In the genomic region with DNA sequence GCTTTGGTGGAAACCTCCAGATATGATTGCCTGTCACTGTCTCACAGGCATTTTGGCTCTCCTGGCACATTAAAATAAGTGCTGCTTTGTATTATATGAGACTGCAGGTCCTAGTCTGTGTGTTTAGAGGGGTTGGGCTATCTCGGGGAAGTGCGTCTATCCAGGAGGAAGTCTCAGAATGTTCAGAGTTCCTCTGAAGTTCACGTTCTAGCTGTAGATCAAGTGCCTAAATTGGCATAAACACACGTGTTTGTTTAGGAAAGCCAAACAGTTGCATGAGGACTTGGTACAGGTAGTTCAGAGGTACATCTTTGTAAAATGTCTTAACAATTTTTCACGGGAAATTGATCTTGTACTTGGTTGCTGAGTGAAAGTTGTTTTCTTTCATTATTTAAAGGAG, we compare ENCODE assay signal across 21 cellular contexts. TPM values are rescaled to one million over a fixed set of nuclear protein-coding genes. Genes with fewer than 3 reads are reported as not detected.
DNase-seq lines count a peak whose midpoint lies in the region; ATAC-seq and TF ChIP-seq lines count a peak whose summit lies in the region.
"Had no signal": no experiment of that assay in that cellular context is flagged by ENCODE, and none has a peak within 500 bp of the region (broad histone marks: within the 10 kb centered on the region; RNA-seq: fewer than 3 reads in every experiment).

No MANE protein-coding gene starts in this region.

- H3K4me3 Mint-ChIP-seq in activated CD4-positive, alpha-beta T cell treated with anti-CD3 and anti-CD28 coated beads, Interleukin-2, amount 10 ng/mL, durations not matched to agents 24 days and 14 days, result no peak overlapping the region
- no peak overlapping the region for H3K4me3 Mint-ChIP-seq in stimulated activated naive CD8-positive, alpha-beta T cell treated with anti-CD3 and anti-CD28 coated beads, Interleukin-15, Interleukin-2, amounts not matched to agents 100 ng/mL and 50 ng/mL, for 24 hours
- H3K4me3 Mint-ChIP-seq in stimulated activated naive CD8-positive, alpha-beta T cell treated with anti-CD3 and anti-CD28 coated beads, Interleukin-15, amount 100 ng/mL, for 72 hours, result no peak overlapping the region
- H3K4me3 Mint-ChIP-seq in stimulated activated memory B cell treated with anti-CD40 and anti-IgM and Interleukin-4, amounts not matched to agents 10 μg/mL and 1 μg/mL and 100 μg/mL, for 72 hours, result no peak overlapping the region
- H3K4me3 Mint-ChIP-seq: HFFc6 had no signal

- peaks cover 74% of the 10 kb centered on the region for H3K36me3 Mint-ChIP-seq in activated CD4-positive, alpha-beta T cell treated with anti-CD3 and anti-CD28 coated beads, Interleukin-2, amount 10 ng/mL, durations not matched to agents 24 days and 14 days (ENCODE audit: low read depth)
- peaks cover 84% of the 10 kb centered on the region for H3K36me3 Mint-ChIP-seq in stimulated activated naive CD8-positive, alpha-beta T cell treated with anti-CD3 and anti-CD28 coated beads, Interleukin-15, Interleukin-2, amounts not matched to agents 100 ng/mL and 50 ng/mL, for 24 hours (ENCODE audit: low read depth)
- peaks cover 87% of the 10 kb centered on the region for H3K36me3 Mint-ChIP-seq in stimulated activated memory B cell treated with anti-CD40 and anti-IgM and Interleukin-4, amounts not matched to agents 10 μg/mL and 1 μg/mL and 100 μg/mL, for 72 hours

- H3K4me1 ChIP-seq in right lobe of liver (peaks cover 0 to 39% (median 14%) of the 10 kb centered on the region in 4 donors), transverse colon (peaks cover 6 to 23% (median 18%) of the 10 kb centered on the region in 4 donors), right atrium auricular region (no peaks in the 10 kb centered on the region)

- TF ChIP-seq POLR2A in right lobe of liver (IDR thresholded peaks at IDR 0.05), result no peak
- no peak for TF ChIP-seq POLR2A in transverse colon (IDR thresholded peaks at IDR 0.05)

- H3K4me3 ChIP-seq in right lobe of liver (no peak overlapping the region), transverse colon (no peak overlapping the region), right atrium auricular region (no peak overlapping the region)
- H3K4me3 ChIP-seq: BLaER1 treated with 17β-estradiol and CSF1 and Interleukin-3, amounts not matched to agents 10 nM and 100 nM; MG63 had no signal

- ATAC-seq in stimulated activated naive CD8-positive, alpha-beta T cell treated with anti-CD3 and anti-CD28 coated beads, Interleukin-15, amount 100 ng/mL, for 72 hours, result no peak
- peak; percentile 27 to 73 (median 71) for ATAC-seq in right lobe of liver
- ATAC-seq in stimulated activated memory B cell treated with anti-CD40 and anti-IgM and Interleukin-4, amounts not matched to agents 10 μg/mL and 1 μg/mL and 100 μg/mL, for 72 hours, result no peak

- WGBS in right lobe of liver (ENCODE audit: insufficient coverage, low coverage, low lambda C conversion rate, missing lambda C conversion rate), result 36% methylated on average over 5 of the region's 5 CpGs
- WGBS in transverse colon (ENCODE audit: low coverage in 1 of 2), 2 donors, result 59 to 80% methylated on average over 1 to 5 of the region's 5 CpGs

- H3K9me3 ChIP-seq in right lobe of liver (no peaks in the 10 kb centered on the region), transverse colon (no peaks in the 10 kb centered on the region), right atrium auricular region (no peaks in the 10 kb centered on the region)
- H3K9me3 ChIP-seq: MG63 had no signal

- no peak for TF ChIP-seq EP300 in transverse colon (IDR thresholded peaks at IDR 0.05; ENCODE audit: low read depth)

- H3K27me3 ChIP-seq in right lobe of liver (no peaks in the 10 kb centered on the region), transverse colon (no peaks in the 10 kb centered on the region), right atrium auricular region (no peaks in the 10 kb centered on the region)
- H3K27me3 ChIP-seq: BLaER1 treated with 17β-estradiol and CSF1 and Interleukin-3, amounts not matched to agents 10 nM and 100 nM; MG63 had no signal

- in situ Hi-C loops in transverse colon (cut with MboI; ENCODE audit: low pct_ligation_motif_present in 1 of 4, low pct_unique_long_range_greater_than_20kb in 1 of 4, low sequenced_read_pairs in 3 of 4), result loop anchor here in 1 of 4 donors (10.0 kb wide), 1 partner anchor 370 kb away; no protein-coding TSS in a partner anchor

- intact Hi-C loops in activated CD4-positive, alpha-beta T cell treated with anti-CD3 and anti-CD28 coated beads, Interleukin-2, amount 10 ng/mL, durations not matched to agents 24 days and 14 days (cut with micrococcal nuclease), result no loop called here
- intact Hi-C loops in right lobe of liver (cut with DNase I) (no loop called here), transverse colon (cut with DNase I; ENCODE audit: low total_unique reads) (loop anchor here (5.0 kb wide), 1 partner anchor 372 kb away; no protein-coding TSS in a partner anchor)

- H3K4me1 Mint-ChIP-seq in activated CD4-positive, alpha-beta T cell treated with anti-CD3 and anti-CD28 coated beads, Interleukin-2, amount 10 ng/mL, durations not matched to agents 24 days and 14 days, result peaks cover 7% of the 10 kb centered on the region
- H3K4me1 Mint-ChIP-seq in stimulated activated naive CD8-positive, alpha-beta T cell treated with anti-CD3 and anti-CD28 coated beads, Interleukin-15, Interleukin-2, amounts not matched to agents 100 ng/mL and 50 ng/mL, for 24 hours (ENCODE audit: low read depth), result peaks cover 30% of the 10 kb centered on the region
- peaks cover 39% of the 10 kb centered on the region for H3K4me1 Mint-ChIP-seq in stimulated activated naive CD8-positive, alpha-beta T cell treated with anti-CD3 and anti-CD28 coated beads, Interleukin-15, amount 100 ng/mL, for 72 hours
- no peaks in the 10 kb centered on the region for H3K4me1 Mint-ChIP-seq in stimulated activated memory B cell treated with anti-CD40 and anti-IgM and Interleukin-4, amounts not matched to agents 10 μg/mL and 1 μg/mL and 100 μg/mL, for 72 hours

- no peak for DNase-seq in activated CD4-positive, alpha-beta T cell treated with anti-CD3 and anti-CD28 coated beads, Interleukin-2, amount 10 ng/mL, durations not matched to agents 24 days and 14 days
- no peak for DNase-seq in activated CD4-positive, alpha-beta T cell treated with anti-CD3 and anti-CD28 coated beads, Interleukin-2, amount 50 U/mL, for 1 hour
- DNase-seq in stimulated activated naive CD8-positive, alpha-beta T cell treated with anti-CD3 and anti-CD28 coated beads, Interleukin-15, amount 100 ng/mL, for 72 hours, result no peak
- DNase-seq in right lobe of liver (no peak), transverse colon (no peak), right atrium auricular region (ENCODE audit: low spot score) (no peak)
- DNase-seq: 8988T; COR-L47; DMS153; HFFc6; MG63; NCI-H1092 treated with DMSO at 0.1 percent for 48 hours; NCI-H1694; NCI-H345; NCI-H69; NK-92 treated with Interleukin-12 subunit alpha and Interleukin-12 subunit beta, amount 100 ng/mL, for 24 hours had no signal

- peak overlapping the region; percentile 35 for H3K27ac Mint-ChIP-seq in activated CD4-positive, alpha-beta T cell treated with anti-CD3 and anti-CD28 coated beads, Interleukin-2, amount 10 ng/mL, durations not matched to agents 24 days and 14 days
- peak overlapping the region; percentile 43 for H3K27ac Mint-ChIP-seq in stimulated activated naive CD8-positive, alpha-beta T cell treated with anti-CD3 and anti-CD28 coated beads, Interleukin-15, Interleukin-2, amounts not matched to agents 100 ng/mL and 50 ng/mL, for 24 hours
- H3K27ac Mint-ChIP-seq in stimulated activated naive CD8-positive, alpha-beta T cell treated with anti-CD3 and anti-CD28 coated beads, Interleukin-15, amount 100 ng/mL, for 72 hours, result peak overlapping the region in 1 of 2 donors; percentile 36
- H3K27ac Mint-ChIP-seq in stimulated activated memory B cell treated with anti-CD40 and anti-IgM and Interleukin-4, amounts not matched to agents 10 μg/mL and 1 μg/mL and 100 μg/mL, for 72 hours, result no peak overlapping the region
- H3K27ac Mint-ChIP-seq: HFFc6 had no signal

- TF ChIP-seq CTCF in right lobe of liver (IDR thresholded peaks at IDR 0.05) (no peak), transverse colon (IDR thresholded peaks at IDR 0.05) (no peak), right atrium auricular region (IDR thresholded peaks at IDR 0.05) (no peak)

- H3K9me3 Mint-ChIP-seq in activated CD4-positive, alpha-beta T cell treated with anti-CD3 and anti-CD28 coated beads, Interleukin-2, amount 10 ng/mL, durations not matched to agents 24 days and 14 days, result no peaks in the 10 kb centered on the region
- no peaks in the 10 kb centered on the region for H3K9me3 Mint-ChIP-seq in stimulated activated naive CD8-positive, alpha-beta T cell treated with anti-CD3 and anti-CD28 coated beads, Interleukin-15, Interleukin-2, amounts not matched to agents 100 ng/mL and 50 ng/mL, for 24 hours
- no peaks in the 10 kb centered on the region for H3K9me3 Mint-ChIP-seq in stimulated activated naive CD8-positive, alpha-beta T cell treated with anti-CD3 and anti-CD28 coated beads, Interleukin-15, amount 100 ng/mL, for 72 hours
- H3K9me3 Mint-ChIP-seq in stimulated activated memory B cell treated with anti-CD40 and anti-IgM and Interleukin-4, amounts not matched to agents 10 μg/mL and 1 μg/mL and 100 μg/mL, for 72 hours, result no peaks in the 10 kb centered on the region
- H3K9me3 Mint-ChIP-seq: HFFc6 had no signal

- H3K27ac ChIP-seq in right lobe of liver (peak overlapping the region; percentile 28 to 85 (median 37)), transverse colon (peak overlapping the region; percentile 37 to 67 (median 51)), right atrium auricular region (no peak overlapping the region)
- H3K27ac ChIP-seq: BLaER1 treated with 17β-estradiol and CSF1 and Interleukin-3, amounts not matched to agents 10 nM and 100 nM; KMS-11 had no signal

- no peaks in the 10 kb centered on the region for H3K27me3 Mint-ChIP-seq in activated CD4-positive, alpha-beta T cell treated with anti-CD3 and anti-CD28 coated beads, Interleukin-2, amount 10 ng/mL, durations not matched to agents 24 days and 14 days
- H3K27me3 Mint-ChIP-seq in stimulated activated naive CD8-positive, alpha-beta T cell treated with anti-CD3 and anti-CD28 coated beads, Interleukin-15, Interleukin-2, amounts not matched to agents 100 ng/mL and 50 ng/mL, for 24 hours, result no peaks in the 10 kb centered on the region
- no peaks in the 10 kb centered on the region for H3K27me3 Mint-ChIP-seq in stimulated activated naive CD8-positive, alpha-beta T cell treated with anti-CD3 and anti-CD28 coated beads, Interleukin-15, amount 100 ng/mL, for 72 hours
- no peaks in the 10 kb centered on the region for H3K27me3 Mint-ChIP-seq in stimulated activated memory B cell treated with anti-CD40 and anti-IgM and Interleukin-4, amounts not matched to agents 10 μg/mL and 1 μg/mL and 100 μg/mL, for 72 hours

- H3K36me3 ChIP-seq in right lobe of liver (peaks cover 8 to 63% (median 30%) of the 10 kb centered on the region in 4 donors), transverse colon (peaks cover 0 to 49% (median 20%) of the 10 kb centered on the region in 4 donors), right atrium auricular region (peaks cover 70% of the 10 kb centered on the region)

RNA-seq across cellular contexts. Expression of a gene that starts 36.4 kb away (rescaled TPM):
- total RNA-seq in activated CD4-positive, alpha-beta T cell treated with anti-CD3 and anti-CD28 coated beads, Interleukin-2, amount 10 ng/mL, durations not matched to agents 24 days and 14 days, result 2.2 and 3.1 TPM in 2 replicates
- total RNA-seq in right lobe of liver (1,000 to 10,000 TPM in 3 of 6 experiments, 100 to 1,000 TPM in 3; 190 to 1,656 (median 769) TPM), transverse colon (1 to 10 TPM in 1 of 4 donors, under 1 TPM in 2, not detected in 1; 0.40 to 1.7 (median 0.55) TPM), right atrium auricular region (not detected)
- total RNA-seq: H4 had no signal

Comparison
In these comparisons a context has a peak if more than half of its experiments do, and no peak if none do; other contexts are left out.
1. ATAC-seq: peak in right lobe of liver (4 of 4); none in stimulated activated naive CD8-positive, alpha-beta T cell treated with anti-CD3 and anti-CD28 coated beads, Interleukin-15, amount 100 ng/mL, for 72 hours (single experiment) and stimulated activated memory B cell treated with anti-CD40 and anti-IgM and Interleukin-4, amounts not matched to agents 10 μg/mL and 1 μg/mL and 100 μg/mL, for 72 hours (single experiment).
2. H3K27ac ChIP-seq: peak in right lobe of liver (3 of 3) and transverse colon (4 of 4); none in right atrium auricular region (0 of 2).
3. RNA of a gene that starts 36.4 kb away (total RNA-seq): 190 to 1,656 TPM in right lobe of liver; 2.2 to 3.1 TPM in activated CD4-positive, alpha-beta T cell treated with anti-CD3 and anti-CD28 coated beads, Interleukin-2, amount 10 ng/mL, durations not matched to agents 24 days and 14 days, 0.40 to 1.7 TPM in transverse colon and not detected in right atrium auricular region; every median in the first group is over 10 times any median in the second.